In genomic region chr4:122151982-122152698, GRCh38 we compare ENCODE assay signal across 8 cellular contexts. TPM values are rescaled to one million over a fixed set of nuclear protein-coding genes. Genes with fewer than 3 reads are reported as not detected.
DNase-seq lines count a peak whose midpoint lies in the region; ATAC-seq and TF ChIP-seq lines count a peak whose summit lies in the region.

TSS of gene BLTP1 (plus strand) at chr4:122152331. CDS start at chr4:122170648, 18,317 bp downstream.

- H3K36me3 ChIP-seq in colonic mucosa = no peaks in the 10 kb centered on the region

- peak within 1 kb of the TSS; percentile 98 for H3K27ac ChIP-seq in colonic mucosa
- peak within 1 kb of the TSS; percentile 95 for H3K27ac ChIP-seq in layer of hippocampus (ENCODE audit: low read depth, low read length)

- ATAC-seq in GM19025 (IDR thresholded peaks at IDR 0.05; ENCODE audit: low read depth, unreplicated experiment) = peak; percentile 97
- peak; percentile 95 for ATAC-seq in HG03342 (IDR thresholded peaks at IDR 0.05; ENCODE audit: unreplicated experiment)

- peak within 1 kb of the TSS; percentile 90 for H3K4me3 ChIP-seq in colonic mucosa

- H3K9me3 ChIP-seq in colonic mucosa = no peaks in the 10 kb centered on the region

- H3K4me1 ChIP-seq in colonic mucosa = no peaks in the 10 kb centered on the region

- intact Hi-C loops in colonic mucosa (cut with DNase I) = loop anchor here (10.0 kb wide), 1 partner anchor 197 kb away; the partner anchor contains the start of gene TRPC3

- peak; percentile 98 for DNase-seq in AG20443 (ENCODE audit: low spot score)
- peak; percentile 73 for DNase-seq in NCI-H460 (ENCODE audit: extremely low read depth, low read depth)
- peak; percentile 90 for DNase-seq in activated CD4-positive, alpha-beta T cell treated with anti-CD3 and anti-CD28 coated beads for 48 hours
- peak; percentile 93 for DNase-seq in colonic mucosa
- DNase-seq in stimulated activated CD4-positive, alpha-beta T cell treated with anti-CD3 and anti-CD28 coated beads, Interleukin-1b, Interleukin-23, amount 100 ng/mL, for 4 hours (ENCODE audit: low read depth in 2 of 2) = peak; percentile 82 to 85

- TF ChIP-seq CTCF in colonic mucosa (IDR thresholded peaks at IDR 0.05) = no peak

- H3K27me3 ChIP-seq in colonic mucosa (no peaks in the 10 kb centered on the region), layer of hippocampus (ENCODE audit: control insufficient read depth, insufficient read depth, low read length) (no peaks in the 10 kb centered on the region)

- peak within 1 kb of the TSS; percentile 95 for H3K9ac ChIP-seq in colonic mucosa (ENCODE audit: low read depth in 2 of 2, low read length in 2 of 2)

RNA-seq across cellular contexts. Expression of gene BLTP1, which starts in this region (rescaled TPM):
- 21.1 and 27.9 TPM in 2 replicates for total RNA-seq in NCI-H460 (2014; rRNA removed; shearing (Covaris generic))
- polyA plus RNA-seq in NCI-H460 (2014; cell fraction: nucleus; rRNA removed) = 16.1 and 29.3 TPM in 2 replicates
- total RNA-seq in colonic mucosa = 10 to 100 TPM; 47.8 to 80.1 TPM

Comparison
In these comparisons a context has a peak if more than half of its experiments do, and no peak if none do; other contexts are left out.
1. Peak in every context shown above with its lines: DNase-seq, ATAC-seq, H3K4me3 ChIP-seq and H3K27ac ChIP-seq.